ENCODE assay signal across 14 cellular contexts in the genomic region with DNA sequence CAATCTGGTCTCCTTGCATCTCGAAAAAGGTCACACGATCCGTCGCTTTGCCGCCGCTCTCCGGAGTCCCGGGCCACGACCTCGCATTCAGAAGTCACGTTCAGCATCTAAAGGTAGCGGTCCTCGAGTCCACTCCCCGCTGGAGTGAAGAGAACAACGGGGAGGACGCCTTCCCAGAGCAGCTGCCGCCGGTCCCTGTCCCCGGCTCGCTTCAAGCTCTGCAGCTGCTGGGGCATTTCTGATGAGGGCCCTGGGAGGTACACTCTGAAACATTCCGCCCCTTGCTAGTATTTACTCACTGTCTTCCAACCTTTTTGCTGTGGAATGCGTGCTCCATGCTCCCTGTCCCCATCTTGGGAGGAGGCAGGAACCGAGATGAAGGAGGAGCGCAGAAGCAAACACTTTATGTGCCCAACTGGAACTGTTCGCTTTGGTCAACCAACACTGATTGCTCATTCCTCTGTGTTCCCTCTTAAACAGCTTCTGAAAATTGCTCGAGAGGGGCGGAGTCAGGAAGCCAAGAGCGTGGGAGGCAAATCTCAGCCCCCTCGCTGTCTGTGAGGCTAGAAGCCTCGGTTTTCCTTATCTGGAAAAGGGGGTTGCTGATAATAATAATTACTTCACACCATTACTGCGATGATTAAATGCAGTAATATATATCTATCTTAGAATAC. TPM values are rescaled to one million over a fixed set of nuclear protein-coding genes. Genes with fewer than 3 reads are reported as not detected.
DNase-seq lines count a peak whose midpoint lies in the region; ATAC-seq and TF ChIP-seq lines count a peak whose summit lies in the region.
"Had no signal": no experiment of that assay in that cellular context is flagged by ENCODE, and none has a peak within 500 bp of the region (broad histone marks: within the 10 kb centered on the region; RNA-seq: fewer than 3 reads in every experiment).

No MANE protein-coding gene starts in this region.

- no peak overlapping the region for H3K18ac ChIP-seq in neuronal stem cell (ENCODE audit: low read length)

- H3K4ac ChIP-seq in neuronal stem cell (ENCODE audit: low read length), result no peak overlapping the region

- no peak overlapping the region for H2BK15ac ChIP-seq in neuronal stem cell (ENCODE audit: low read length)

- no CpG with 5 or more reads among the region's 31 CpGs for WGBS in neuronal stem cell (ENCODE audit: extremely low coverage in 2 of 2, insufficient read length in 2 of 2, insufficient replicate concordance in 1 of 2), 2 donors

- H2BK120ac ChIP-seq in neuronal stem cell (ENCODE audit: low read depth, low read length), result no peak overlapping the region

- no peaks in the 10 kb centered on the region for H3K4me1 ChIP-seq in neuronal stem cell (ENCODE audit: control insufficient read depth in 2 of 2, insufficient read depth in 1 of 2, low read depth in 1 of 2, low read length in 2 of 2)
- H3K4me1 ChIP-seq: tibial nerve had no signal

- TF ChIP-seq CTCF in dorsolateral prefrontal cortex (IDR thresholded peaks at IDR 0.05 in 54 of 56, conservative IDR thresholded peaks at IDR 0.05 in 2 of 56; ENCODE audit: low read depth in 1 of 56, partially characterized antibody in 56 of 56), result no peak

- no peak overlapping the region for H2BK5ac ChIP-seq in neuronal stem cell (ENCODE audit: low read length)

- H3K9ac ChIP-seq in neuronal stem cell (ENCODE audit: low read depth, low read length, poor library complexity), result no peak overlapping the region

- H3K36me3 ChIP-seq in neuronal stem cell (replicated peaks in 1 of 2; ENCODE audit: control insufficient read depth in 2 of 2, insufficient read depth in 2 of 2, low read length in 2 of 2) (no peaks in the 10 kb centered on the region), H7 (replicated peaks; ENCODE audit: control insufficient read depth, insufficient read depth, low read length) (no peaks in the 10 kb centered on the region)
- H3K36me3 ChIP-seq: tibial nerve had no signal

- no peak overlapping the region for H3K23ac ChIP-seq in neuronal stem cell (ENCODE audit: low read depth, low read length, poor library complexity)

- DNase-seq in Daoy (ENCODE audit: low read depth) (peak; percentile 11), LHCN-M2 (ENCODE audit: low read depth) (peak; percentile 25), dorsolateral prefrontal cortex (no peak), neuronal stem cell (ENCODE audit: low spot score) (no peak), H7 (no peak), HuH-7 (ENCODE audit: low spot score) (no peak)
- DNase-seq: activated effector memory CD4-positive, alpha-beta T cell treated with Interleukin-2 at 50 U/mL for 16 hours; erythroblast; NCI-H2081; nephron progenitor cell had no signal

- no peak overlapping the region for H3K14ac ChIP-seq in neuronal stem cell (ENCODE audit: low read length)

- peak overlapping the region; percentile 52 for H2AFZ ChIP-seq in neuronal stem cell (ENCODE audit: low read length)

- H3K4me3 ChIP-seq in dorsolateral prefrontal cortex (peak overlapping the region in 47 of 59 donors; percentile 1 to 55 (median 30)), neuronal stem cell (ENCODE audit: low read length in 2 of 2) (no peak overlapping the region), H7 (ENCODE audit: insufficient read depth, low read depth, low read length) (no peak overlapping the region)
- H3K4me3 ChIP-seq: smooth muscle cell had no signal

- H3K27ac ChIP-seq in dorsolateral prefrontal cortex (no peak overlapping the region), neuronal stem cell (replicated peaks; ENCODE audit: low read length) (no peak overlapping the region)
- H3K27ac ChIP-seq: tibial nerve had no signal

- H2AK5ac ChIP-seq in neuronal stem cell (ENCODE audit: low read depth, low read length), result no peak overlapping the region

- H2BK12ac ChIP-seq in neuronal stem cell (ENCODE audit: low read length), result no peak overlapping the region

- H4K8ac ChIP-seq in neuronal stem cell (ENCODE audit: low read depth, low read length), result no peak overlapping the region

- no peak overlapping the region for H3K4me2 ChIP-seq in neuronal stem cell (ENCODE audit: insufficient read depth, low read length, poor library complexity, severe bottlenecking)
- H3K4me2 ChIP-seq: smooth muscle cell had no signal

- H3K27me3 ChIP-seq in dorsolateral prefrontal cortex (peaks cover 0 to 72% (median 15%) of the 10 kb centered on the region in 45 donors), neuronal stem cell (ENCODE audit: control insufficient read depth in 3 of 3, insufficient read depth in 3 of 3, low read depth in 1 of 3, low read length in 3 of 3) (peaks cover 0 to 9% (median 0%) of the 10 kb centered on the region in 3 experiments), H7 (ENCODE audit: control insufficient read depth, insufficient read depth, low read length) (no peaks in the 10 kb centered on the region; the same call in 1 of the 2 replicates)

- intact Hi-C loops in dorsolateral prefrontal cortex (cut with DNase I), result no loop called here

- no peaks in the 10 kb centered on the region for H3K79me1 ChIP-seq in neuronal stem cell (ENCODE audit: low read depth, low read length)

- peaks cover 0 to 5% of the 10 kb centered on the region in 2 donors for H3K9me3 ChIP-seq in neuronal stem cell (replicated peaks in 1 of 2; ENCODE audit: control insufficient read depth in 2 of 2, insufficient read depth in 1 of 2, low read depth in 1 of 2, low read length in 2 of 2)
- H3K9me3 ChIP-seq: tibial nerve had no signal

- H4K91ac ChIP-seq in neuronal stem cell (ENCODE audit: low read depth, low read length, poor library complexity), result no peak overlapping the region

- ATAC-seq in GM21529 (IDR thresholded peaks at IDR 0.05; ENCODE audit: unreplicated experiment) (no peak), GM18511 (IDR thresholded peaks at IDR 0.05; ENCODE audit: unreplicated experiment) (no peak)

RNA-seq across cellular contexts. Expression of a gene that starts 6.4 kb away (rescaled TPM):
- total RNA-seq in Daoy (2014; rRNA removed; shearing (Covaris generic)), result 36.7 and 50.5 TPM in 2 replicates
- total RNA-seq in LHCN-M2 (2014; rRNA removed) (37.4 and 38.3 TPM in 2 replicates), dorsolateral prefrontal cortex (10 to 100 TPM; 17.8 to 46.0 (median 29.5) TPM)
- 18.4 TPM for polyA plus RNA-seq in LHCN-M2 (2012)
- 22.5 TPM for polyA plus RNA-seq in neuronal stem cell (2013, experiment 1 of 2)
- 21.7 TPM for polyA plus RNA-seq in neuronal stem cell (2013, experiment 2 of 2)
- total RNA-seq in H7 (2014; rRNA removed; shearing (Covaris generic)), result 25.2 and 32.1 TPM in 2 replicates

Comparison
In these comparisons a context has a peak if more than half of its experiments do, and no peak if none do; other contexts are left out.
1. DNase-seq: peak in Daoy (single experiment) and LHCN-M2 (single experiment); none in dorsolateral prefrontal cortex (0 of 10), neuronal stem cell (single experiment), H7 (single experiment) and HuH-7 (single experiment).
2. H3K4me3 ChIP-seq: peak in dorsolateral prefrontal cortex (47 of 59); none in neuronal stem cell (0 of 2) and H7 (single experiment).